In the genomic region with DNA sequence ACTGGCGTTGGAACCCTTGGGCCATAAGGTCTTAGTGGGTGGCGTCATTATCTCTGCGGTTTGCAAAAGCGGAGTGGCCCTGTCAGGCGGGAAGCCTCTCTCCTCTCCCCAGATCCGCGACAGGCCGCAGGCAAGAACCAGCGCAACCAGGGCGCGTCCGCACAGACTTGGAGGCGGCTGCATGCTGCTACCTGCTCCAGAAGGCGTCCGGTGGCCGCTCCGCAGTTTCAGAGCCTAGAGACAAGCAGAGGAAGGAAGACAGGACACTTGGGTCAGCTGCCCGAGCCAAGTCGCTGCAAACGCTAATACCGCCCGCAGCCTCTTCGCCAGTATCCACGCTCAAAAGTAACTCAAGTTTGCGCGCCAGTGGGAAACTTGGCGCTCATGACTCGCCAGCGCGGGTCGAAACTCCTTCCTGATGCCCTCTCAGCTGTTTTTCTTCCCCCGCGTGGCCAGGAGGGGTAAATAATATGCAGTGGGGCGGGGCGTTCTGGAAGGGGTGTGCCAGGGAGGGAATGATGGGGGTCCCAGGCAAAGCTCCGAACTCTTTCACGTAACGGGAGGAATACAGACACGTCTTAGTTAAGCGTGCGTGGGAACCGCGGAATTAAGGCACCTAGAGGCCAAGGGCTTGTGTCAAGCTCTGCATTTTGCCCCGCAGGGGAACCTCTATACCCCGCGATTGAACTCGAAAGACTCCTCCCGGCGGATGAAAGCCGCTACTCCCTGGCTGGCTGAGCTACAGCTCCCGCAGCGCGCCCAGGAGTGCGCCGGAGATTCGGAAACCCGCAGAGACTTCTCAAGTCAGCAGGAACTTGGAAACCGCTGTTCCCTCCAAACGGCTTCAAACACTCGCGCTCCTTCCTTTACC, we compare ENCODE assay signal across 9 cellular contexts. TPM values are rescaled to one million over a fixed set of nuclear protein-coding genes. Genes with fewer than 3 reads are reported as not detected.
A peak's percentile ranks its signal among the peaks of the same experiment; 100 is the strongest.
DNase-seq lines count a peak whose midpoint lies in the region; ATAC-seq, FAIRE-seq and TF ChIP-seq lines count a peak whose summit lies in the region.
"Had no signal": no experiment of that assay in that cellular context is flagged by ENCODE, and none has a peak within 500 bp of the region (broad histone marks: within the 10 kb centered on the region; RNA-seq: fewer than 3 reads in every experiment).

TSS of gene EDNRB (minus strand) at position 441 of the 871 bp plus-strand sequence. CDS start at position 183, 258 bp downstream.

- POLR2A ChIA-PET in Caco-2 (lab: Charles Lee), result no interaction called here

- no peaks in the 10 kb centered on the region for H3K36me3 ChIP-seq in Caco-2 (ENCODE audit: control insufficient read depth, insufficient read depth, low read length)
- H3K36me3 ChIP-seq in astrocyte (ENCODE audit: insufficient read depth, low read length), result no peaks in the 10 kb centered on the region
- H3K36me3 ChIP-seq in hepatocyte (replicated peaks; ENCODE audit: insufficient read depth, low read depth), result no peaks in the 10 kb centered on the region

- no TSS peak for BruUV-seq in Caco-2 (replicated peaks; lab: Mats Ljungman, UMichigan)

- H2AFZ ChIP-seq in astrocyte (ENCODE audit: low read depth, low read length) (peak within 1 kb of the TSS; percentile 96), hepatocyte (peak within 1 kb of the TSS; percentile 76)

- no peak for DNase-seq in Caco-2
- peak; percentile 17 for DNase-seq in astrocyte (ENCODE audit: low read depth)
- DNase-seq in hepatocyte (ENCODE audit: low spot score), result peak; percentile 46
- peak; percentile 78 for DNase-seq in retina
- DNase-seq in NCI-H1436 treated with DMSO at 0.1 percent for 48 hours (lab: John Stamatoyannopoulos, UW), result no peak

- H3K4me1 Mint-ChIP-seq in Caco-2 (ENCODE audit: low read depth, unreplicated experiment) (no peaks in the 10 kb centered on the region), astrocyte (ENCODE audit: low read depth, unreplicated experiment) (peaks cover 4% of the 10 kb centered on the region)

- no peaks in the 10 kb centered on the region for H4K20me1 ChIP-seq in astrocyte (ENCODE audit: insufficient read depth, low read length)
- no peaks in the 10 kb centered on the region for H4K20me1 ChIP-seq in hepatocyte (ENCODE audit: insufficient read depth, poor library complexity, severe bottlenecking)

- FAIRE-seq in astrocyte (lab: Jason Lieb, UNC), result no peak
- FAIRE-seq: K562 had no signal

- H3K27ac ChIP-seq in astrocyte (ENCODE audit: low read depth, low read length) (no peak within 1 kb of the TSS), hepatocyte (no peak within 1 kb of the TSS)

- H3K4me2 ChIP-seq in astrocyte (ENCODE audit: low read length) (peak within 1 kb of the TSS; percentile 95), hepatocyte (peak within 1 kb of the TSS; percentile 95)

- no peaks in the 10 kb centered on the region for H3K9me2 ChIP-seq in hepatocyte (replicated peaks; ENCODE audit: insufficient read depth)

- H3K36me3 Mint-ChIP-seq in Caco-2 (ENCODE audit: insufficient read depth, unreplicated experiment) (peaks cover 22% of the 10 kb centered on the region), astrocyte (ENCODE audit: low read depth, unreplicated experiment) (no peaks in the 10 kb centered on the region)

- H3K9me3 ChIP-seq in Caco-2 (no peaks in the 10 kb centered on the region), astrocyte (ENCODE audit: insufficient read depth, low read depth, low read length) (no peaks in the 10 kb centered on the region), hepatocyte (ENCODE audit: low read depth) (no peaks in the 10 kb centered on the region)

- H3K4me1 ChIP-seq in Caco-2 (no peaks in the 10 kb centered on the region), astrocyte (ENCODE audit: insufficient read depth, low read length) (peaks cover 18% of the 10 kb centered on the region), hepatocyte (ENCODE audit: insufficient read depth) (no peaks in the 10 kb centered on the region)

- intact Hi-C loops in Caco-2 (cut with micrococcal nuclease; ENCODE audit: unreplicated experiment), result no loop called here

- H3K9ac ChIP-seq in astrocyte (ENCODE audit: low read length), result peak within 1 kb of the TSS; percentile 48

- no peaks in the 10 kb centered on the region for H3K9me3 Mint-ChIP-seq in Caco-2 (ENCODE audit: unreplicated experiment)
- no peaks in the 10 kb centered on the region for H3K9me3 Mint-ChIP-seq in astrocyte (ENCODE audit: unreplicated experiment)

- H3K27ac Mint-ChIP-seq in Caco-2 (ENCODE audit: unreplicated experiment) (no peak within 1 kb of the TSS), astrocyte (ENCODE audit: unreplicated experiment) (no peak within 1 kb of the TSS)

- H3K4me3 ChIP-seq in Caco-2 (ENCODE audit: low read depth, low read length), result no peak within 1 kb of the TSS
- peak within 1 kb of the TSS; percentile 71 for H3K4me3 ChIP-seq in astrocyte (ENCODE audit: insufficient read depth, low read depth, low read length)
- peak within 1 kb of the TSS; percentile 73 for H3K4me3 ChIP-seq in hepatocyte
- H3K4me3 ChIP-seq: K562 had no signal

- CTCF ChIA-PET in Caco-2 (lab: Charles Lee), result no interaction called here

- TF ChIP-seq CTCF in Caco-2 (IDR thresholded peaks at IDR 0.05; ENCODE audit: insufficient read depth in 1 of 2, low read depth in 1 of 2, low read length in 1 of 2, severe bottlenecking in 1 of 2, unreplicated experiment in 1 of 2), result no peak
- peak; percentile 8 for TF ChIP-seq CTCF in astrocyte (IDR thresholded peaks at IDR 0.05; ENCODE audit: insufficient read depth, low read depth, low read length)
- peak; percentile 22 for TF ChIP-seq CTCF in hepatocyte (IDR thresholded peaks at IDR 0.05; ENCODE audit: poor library complexity)

- no peaks in the 10 kb centered on the region for H3K27me3 ChIP-seq in Caco-2 (replicated peaks; ENCODE audit: control insufficient read depth, insufficient read depth, low read length)
- peaks cover 12% of the 10 kb centered on the region for H3K27me3 ChIP-seq in astrocyte (ENCODE audit: insufficient read depth, low read length)
- H3K27me3 ChIP-seq in hepatocyte, result peaks cover 12% of the 10 kb centered on the region

- H3K4me3 Mint-ChIP-seq in Caco-2 (ENCODE audit: unreplicated experiment) (no peak within 1 kb of the TSS), astrocyte (ENCODE audit: unreplicated experiment) (no peak within 1 kb of the TSS)

- H3K27me3 Mint-ChIP-seq in Caco-2 (ENCODE audit: insufficient read depth, unreplicated experiment) (no peaks in the 10 kb centered on the region), astrocyte (ENCODE audit: low read depth, unreplicated experiment) (peaks cover 9% of the 10 kb centered on the region)

- 6% methylated on average over 61 of the region's 61 CpGs for WGBS in hepatocyte (ENCODE audit: low lambda C conversion rate, missing lambda C conversion rate)

- ATAC-seq in HG02759 (IDR thresholded peaks at IDR 0.05; ENCODE audit: unreplicated experiment) (peak; percentile 51), HG03520 (IDR thresholded peaks at IDR 0.05; ENCODE audit: unreplicated experiment) (no peak), HG02678 (IDR thresholded peaks at IDR 0.05; ENCODE audit: unreplicated experiment) (no peak)
- ATAC-seq: K562 had no signal

- H3K79me2 ChIP-seq in astrocyte (ENCODE audit: insufficient read depth, low read length) (no peaks in the 10 kb centered on the region), hepatocyte (no peaks in the 10 kb centered on the region)

RNA-seq across cellular contexts. Expression of gene EDNRB, which starts in this region (rescaled TPM):
- 19.2 and 21.7 TPM in 2 replicates for total RNA-seq in Caco-2 (2022)
- total RNA-seq in astrocyte, result 3.2 and 3.7 TPM in 2 replicates
- 34.6 and 37.2 TPM in 2 replicates for total RNA-seq in hepatocyte
- 16.9 and 18.3 TPM in 2 replicates for polyA plus RNA-seq in hepatocyte
- polyA plus RNA-seq: K562 had no signal

Comparison
In these comparisons a context has a peak if more than half of its experiments do, and no peak if none do; other contexts are left out.
1. DNase-seq: peak in astrocyte (single experiment), hepatocyte (single experiment) and retina (single experiment); none in Caco-2 (0 of 2) and NCI-H1436 treated with DMSO at 0.1 percent for 48 hours (single experiment).
2. CTCF ChIP-seq: peak in astrocyte (single experiment) and hepatocyte (single experiment); none in Caco-2 (0 of 2).